Comparison of ENCODE assay signal across 1 cellular context in the genomic region with DNA sequence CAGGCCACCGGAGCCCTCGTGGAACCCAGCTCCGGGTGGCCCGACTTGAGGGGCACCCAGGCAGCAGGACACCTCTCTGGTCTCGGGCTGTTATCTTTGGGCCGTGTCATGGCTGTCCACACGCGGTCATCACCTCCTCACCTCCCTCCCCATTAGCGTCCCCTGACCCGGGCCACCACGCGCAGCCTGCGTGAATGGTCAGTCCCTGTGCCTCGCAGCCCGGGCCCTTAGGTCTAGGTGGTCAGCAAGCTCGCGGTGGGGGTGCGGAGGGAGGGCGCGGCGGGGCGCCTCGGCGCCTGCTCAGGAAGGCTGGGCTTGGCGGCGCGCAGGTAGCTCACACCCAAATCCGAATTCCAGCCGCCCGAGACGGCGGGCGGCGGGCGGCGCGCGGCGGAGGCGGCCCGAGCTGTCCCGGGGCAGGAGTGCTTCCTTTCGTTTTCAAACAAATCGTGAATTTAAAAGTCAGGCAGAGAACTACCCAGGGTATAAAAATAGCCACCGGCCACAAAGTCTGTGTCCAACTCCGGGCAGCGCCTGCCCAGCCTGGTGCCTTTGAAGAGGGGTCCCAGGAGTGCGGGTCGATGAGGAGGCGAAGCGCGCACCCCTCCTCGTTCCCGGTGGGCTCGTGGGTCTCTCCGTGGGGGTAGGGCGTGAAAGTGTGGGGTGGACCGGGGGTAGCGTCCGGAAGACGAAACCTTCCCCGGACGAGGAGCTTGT.
TF ChIP-seq lines count a peak whose summit lies in the region.

No MANE protein-coding gene starts in this region.

TF ChIP-seq in IMR-90, 13 proteins besides CTCF, POLR2A, EP300 and RAD21 (continued from another document):
- TF ChIP-seq, protein P1, sequence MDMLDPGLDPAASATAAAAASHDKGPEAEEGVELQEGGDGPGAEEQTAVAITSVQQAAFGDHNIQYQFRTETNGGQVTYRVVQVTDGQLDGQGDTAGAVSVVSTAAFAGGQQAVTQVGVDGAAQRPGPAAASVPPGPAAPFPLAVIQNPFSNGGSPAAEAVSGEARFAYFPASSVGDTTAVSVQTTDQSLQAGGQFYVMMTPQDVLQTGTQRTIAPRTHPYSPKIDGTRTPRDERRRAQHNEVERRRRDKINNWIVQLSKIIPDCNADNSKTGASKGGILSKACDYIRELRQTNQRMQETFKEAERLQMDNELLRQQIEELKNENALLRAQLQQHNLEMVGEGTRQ (IDR thresholded peaks at IDR 0.05; ENCODE audit: low read depth, low read length): no peak
